ENCODE assay signal across 32 cellular contexts in the genomic region with DNA sequence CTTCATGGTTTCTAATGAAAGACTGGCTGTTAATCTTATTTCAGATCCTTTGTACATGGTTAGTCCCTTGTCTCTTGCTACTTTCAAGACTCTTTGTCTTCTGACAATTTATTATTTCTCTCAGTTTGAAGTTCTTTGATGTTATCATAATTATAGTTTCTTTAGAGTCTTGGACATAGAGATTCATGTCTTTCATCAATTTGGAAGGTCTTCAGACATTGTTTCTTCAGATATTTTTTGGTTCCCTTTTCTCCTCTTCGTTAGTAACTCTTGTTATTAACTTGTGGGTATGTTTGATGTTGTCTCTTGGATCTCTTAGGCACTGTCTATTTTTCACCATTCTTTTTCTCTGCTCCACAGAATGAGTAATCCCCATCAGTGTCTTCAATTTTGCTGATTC.
"Had no signal": no experiment of that assay in that cellular context is flagged by ENCODE, and none has a peak within 500 bp of the region (broad histone marks: within the 10 kb centered on the region; RNA-seq: fewer than 3 reads in every experiment).

No MANE protein-coding gene starts in this region.

- H3K9ac ChIP-seq: KMS-11, SK-N-SH had no signal

- H3K4me1 ChIP-seq: SJSA1 had no signal

- H3K27me3 Mint-ChIP-seq: activated CD4-positive, alpha-beta T cell treated with anti-CD3 and anti-CD28 coated beads, Interleukin-2, amount 10 ng/mL, durations not matched to agents 24 days and 14 days; activated naive CD8-positive, alpha-beta T cell treated with anti-CD3 and anti-CD28 coated beads, Interleukin-2, amount 50 U/mL, for 24 hours; central memory CD8-positive, alpha-beta T cell had no signal

- ATAC-seq: activated CD8-positive, alpha-beta T cell treated with anti-CD3 and anti-CD28 coated beads, Interleukin-2, amount 10 ng/mL, durations not matched to agents 7 days and 5 days; activated naive CD4-positive, alpha-beta T cell treated with anti-CD3 and anti-CD28 coated beads, Interleukin-2, amount 50 U/mL, for 72 hours; activated naive CD8-positive, alpha-beta T cell treated with anti-CD3 and anti-CD28 coated beads, Interleukin-2, amount 50 U/mL, for 24 hours; activated T-cell treated with anti-CD3 and anti-CD28 coated beads, Interleukin-2, amount 50 U/mL, for 4 hours; Panc1 had no signal

- H3K27me3 ChIP-seq: brain microvascular endothelial cell, SJSA1 had no signal

- DNase-seq: activated CD4-positive, alpha-beta T cell treated with anti-CD3 and anti-CD28 coated beads, Interleukin-2, amount 10 ng/mL, durations not matched to agents 24 days and 14 days; activated CD4-positive, alpha-beta T cell treated with anti-CD3 and anti-CD28 coated beads, Interleukin-2, amount 50 U/mL, for 4 hours; activated CD8-positive, alpha-beta T cell treated with anti-CD3 and anti-CD28 coated beads, Interleukin-2, amount 10 ng/mL, durations not matched to agents 7 days and 5 days; activated gamma-delta T cell treated with Interleukin-2 at 50 U/mL for 16 hours; activated naive CD4-positive, alpha-beta T cell treated with anti-CD3 and anti-CD28 coated beads for 36 hours; activated naive CD8-positive, alpha-beta T cell treated with anti-CD3 and anti-CD28 coated beads, Interleukin-2, amount 50 U/mL, for 24 hours; activated T-cell treated with anti-CD3 and anti-CD28 coated beads, Interleukin-2, amount 50 U/mL, for 4 hours; amniotic stem cell; aorta; brain microvascular endothelial cell; NCI-H1048; NCI-H1105 treated with DMSO at 0.1 percent for 48 hours; NCI-H1436; NCI-H1694; NCI-H1930; NCI-H2107; NCI-H2171; NCI-H510A; NCI-H526; NCI-H748 treated with DMSO at 0.1 percent for 48 hours; NK-92 treated with Interleukin-12 subunit alpha and Interleukin-12 subunit beta, amount 100 ng/mL, for 24 hours; RPMI8226; SHP77 treated with DMSO at 0.1 percent for 48 hours; SK-N-SH had no signal

- H3K4me3 Mint-ChIP-seq: activated CD4-positive, alpha-beta T cell treated with anti-CD3 and anti-CD28 coated beads, Interleukin-2, amount 10 ng/mL, durations not matched to agents 24 days and 14 days; activated CD8-positive, alpha-beta T cell treated with anti-CD3 and anti-CD28 coated beads, Interleukin-2, amount 10 ng/mL, durations not matched to agents 7 days and 5 days; activated naive CD4-positive, alpha-beta T cell treated with anti-CD3 and anti-CD28 coated beads for 36 hours; activated naive CD8-positive, alpha-beta T cell treated with anti-CD3 and anti-CD28 coated beads, Interleukin-2, amount 50 U/mL, for 24 hours; activated T-cell treated with anti-CD3 and anti-CD28 coated beads, Interleukin-2, amount 50 U/mL, for 4 hours; activated T-helper 1 cell treated with anti-CD3 and anti-CD28 coated beads, Interleukin-12 subunit alpha, Interleukin-12 subunit beta, Interleukin-2, Interleukin-4 antibody, amounts not matched to agents 30 ng/mL and 10 ng/mL and 1 ng/mL, durations not matched to agents 14 hours and 24 hours and 36 hours; central memory CD8-positive, alpha-beta T cell; T-helper 1 cell treated with Interleukin-12 subunit alpha and Interleukin-12 subunit beta and Interleukin-4 antibody, amounts not matched to agents 30 μg/mL and 1 μg/mL, for 36 hours; T-helper 2 cell treated with Interferon-gamma antibody and Interleukin-4, amounts not matched to agents 5 μg/mL and 100 μg/mL, for 36 hours had no signal

- H3K27ac ChIP-seq: brain microvascular endothelial cell, KMS-11, SJSA1 had no signal

- H3K9me3 ChIP-seq: SJSA1 had no signal

- H3K27ac Mint-ChIP-seq: activated CD4-positive, alpha-beta T cell treated with anti-CD3 and anti-CD28 coated beads, Interleukin-2, amount 10 ng/mL, durations not matched to agents 24 days and 14 days; activated CD8-positive, alpha-beta T cell treated with anti-CD3 and anti-CD28 coated beads, Interleukin-2, amount 10 ng/mL, durations not matched to agents 7 days and 5 days; activated naive CD4-positive, alpha-beta T cell treated with anti-CD3 and anti-CD28 coated beads for 36 hours; activated naive CD4-positive, alpha-beta T cell treated with anti-CD3 and anti-CD28 coated beads, Interleukin-2, amount 50 U/mL, for 72 hours; activated naive CD8-positive, alpha-beta T cell treated with anti-CD3 and anti-CD28 coated beads, Interleukin-2, amount 50 U/mL, for 24 hours; activated T-helper 1 cell treated with anti-CD3 and anti-CD28 coated beads, Interleukin-12 subunit alpha, Interleukin-12 subunit beta, Interleukin-2, Interleukin-4 antibody, amounts not matched to agents 30 ng/mL and 10 ng/mL and 1 ng/mL, durations not matched to agents 14 hours and 24 hours and 36 hours; T-helper 1 cell treated with Interleukin-12 subunit alpha and Interleukin-12 subunit beta and Interleukin-4 antibody, amounts not matched to agents 30 μg/mL and 1 μg/mL, for 36 hours; T-helper 2 cell treated with Interferon-gamma antibody and Interleukin-4, amounts not matched to agents 5 μg/mL and 100 μg/mL, for 36 hours had no signal

- H3K4me3 ChIP-seq: SJSA1 had no signal
